In genomic region chr6:54971825-54972224, GRCh38 we compare ENCODE assay signal across 15 cellular contexts.
DNase-seq lines count a peak whose midpoint lies in the region; ATAC-seq and TF ChIP-seq lines count a peak whose summit lies in the region.
"Had no signal": no experiment of that assay in that cellular context is flagged by ENCODE, and none has a peak within 500 bp of the region (broad histone marks: within the 10 kb centered on the region; RNA-seq: fewer than 3 reads in every experiment).

No MANE protein-coding gene starts in this region.

- CTCF ChIA-PET in Calu3 (lab: Charles Lee) = interaction anchor here (0.7 to 0.8 kb wide), 2 partner anchors 37 to 1297 kb away, joined by 3 to 4 read pairs; no protein-coding TSS in a partner anchor
- CTCF ChIA-PET in RWPE1 (lab: Yijun Ruan, JAX) = no interaction called here
- CTCF ChIA-PET in CD4-positive, alpha-beta T cell (lab: Charles Lee) = no interaction called here

- peak overlapping the region; percentile 68 for H3K27ac Mint-ChIP-seq in Calu3 (ENCODE audit: unreplicated experiment)
- H3K27ac Mint-ChIP-seq in CD4-positive, alpha-beta T cell = no peak overlapping the region
- H3K27ac Mint-ChIP-seq: CD14-positive monocyte; CD8-positive, alpha-beta T cell; HFFc6 had no signal

- H3K9me3 Mint-ChIP-seq in Calu3 (ENCODE audit: low read depth, unreplicated experiment) = no peaks in the 10 kb centered on the region
- H3K9me3 Mint-ChIP-seq in CD4-positive, alpha-beta T cell = peaks cover 7% of the 10 kb centered on the region
- H3K9me3 Mint-ChIP-seq: H9, HFFc6 had no signal

- H3K4me3 Mint-ChIP-seq in Calu3 (ENCODE audit: low read depth, unreplicated experiment) = no peak overlapping the region
- no peak overlapping the region for H3K4me3 Mint-ChIP-seq in CD4-positive, alpha-beta T cell
- H3K4me3 Mint-ChIP-seq: CD14-positive monocyte; CD8-positive, alpha-beta T cell; H9; HFFc6 had no signal

- no peaks in the 10 kb centered on the region for H3K9me3 ChIP-seq in CD4-positive, alpha-beta T cell (ENCODE audit: control insufficient read depth, low read length)
- H3K9me3 ChIP-seq: BLaER1 had no signal

- no peaks in the 10 kb centered on the region for H3K36me3 Mint-ChIP-seq in Calu3 (ENCODE audit: insufficient read depth, unreplicated experiment)
- H3K36me3 Mint-ChIP-seq in CD4-positive, alpha-beta T cell (ENCODE audit: low read depth) = no peaks in the 10 kb centered on the region
- H3K36me3 Mint-ChIP-seq: CD14-positive monocyte; CD8-positive, alpha-beta T cell had no signal

- H3K27ac ChIP-seq in RWPE1 = no peak overlapping the region
- no peak overlapping the region for H3K27ac ChIP-seq in CD4-positive, alpha-beta T cell (ENCODE audit: low read depth, low read length)
- H3K27ac ChIP-seq: BLaER1, HL-60 had no signal

- POLR2A ChIA-PET in RWPE1 (lab: Yijun Ruan, JAX; ENCODE audit: low non-redundant PET) = no interaction called here
- POLR2A ChIA-PET in CD4-positive, alpha-beta T cell (lab: Charles Lee) = no interaction called here

- intact Hi-C loops in Calu3 (cut with micrococcal nuclease; ENCODE audit: unreplicated experiment) = no loop called here
- intact Hi-C loops in CD4-positive, alpha-beta T cell (cut with DNase I, micrococcal nuclease) = no loop called here

- DNase-seq in Calu3 (no peak), RWPE1 (ENCODE audit: low spot score) (peak; percentile 28), epithelial cell of esophagus (ENCODE audit: low read depth) (peak; percentile 85), kidney tubule cell (ENCODE audit: low spot score) (peak; percentile 46), NCI-H2107 (lab: John Stamatoyannopoulos, UW) (no peak)
- no peak for DNase-seq in effector CD4-positive, alpha-beta T cell
- no peak for DNase-seq in CD4-positive, alpha-beta T cell
- DNase-seq: 8988T; CD8-positive, alpha-beta T cell; DMS 273 treated with DMSO at 0.1 percent for 48 hours; H9; HFFc6 had no signal

- ATAC-seq in CD4-positive, alpha-beta T cell (ENCODE audit: poor library complexity) = no peak
- ATAC-seq: CD8-positive, alpha-beta T cell had no signal

- TF ChIP-seq CTCF in Calu3 (IDR thresholded peaks at IDR 0.05; ENCODE audit: unreplicated experiment) (no peak), RWPE1 (conservative IDR thresholded peaks at IDR 0.05; ENCODE audit: low read depth) (no peak), epithelial cell of esophagus (IDR thresholded peaks at IDR 0.05; ENCODE audit: insufficient read depth, low read depth, low read length, missing control alignments) (no peak)
- TF ChIP-seq CTCF in CD4-positive, alpha-beta T cell (IDR thresholded peaks at IDR 0.05) = no peak

- H3K27me3 ChIP-seq in CD4-positive, alpha-beta T cell (ENCODE audit: control insufficient read depth, insufficient read depth, low read length) = no peaks in the 10 kb centered on the region
- H3K27me3 ChIP-seq: BLaER1 had no signal

- no peak overlapping the region for H3K4me3 ChIP-seq in epithelial cell of esophagus (ENCODE audit: low read length)
- H3K4me3 ChIP-seq: BLaER1 had no signal

- H3K4me1 Mint-ChIP-seq in Calu3 (ENCODE audit: low read depth, unreplicated experiment) = no peaks in the 10 kb centered on the region
- no peaks in the 10 kb centered on the region for H3K4me1 Mint-ChIP-seq in CD4-positive, alpha-beta T cell (ENCODE audit: low read depth)
- H3K4me1 Mint-ChIP-seq: CD14-positive monocyte, H9 had no signal

- H3K27me3 Mint-ChIP-seq in Calu3 (ENCODE audit: unreplicated experiment) = no peaks in the 10 kb centered on the region
- H3K27me3 Mint-ChIP-seq in CD4-positive, alpha-beta T cell = no peaks in the 10 kb centered on the region

- BruUV-seq in Calu3 (replicated peaks; lab: Mats Ljungman, UMichigan) = no TSS peak

Comparison
In these comparisons a context has a peak if more than half of its experiments do, and no peak if none do; other contexts are left out.
1. DNase-seq: peak in RWPE1 (single experiment), epithelial cell of esophagus (single experiment) and kidney tubule cell (single experiment); none in Calu3 (single experiment), NCI-H2107 (single experiment), effector CD4-positive, alpha-beta T cell (single experiment) and CD4-positive, alpha-beta T cell (0 of 10).